In the genomic region with DNA sequence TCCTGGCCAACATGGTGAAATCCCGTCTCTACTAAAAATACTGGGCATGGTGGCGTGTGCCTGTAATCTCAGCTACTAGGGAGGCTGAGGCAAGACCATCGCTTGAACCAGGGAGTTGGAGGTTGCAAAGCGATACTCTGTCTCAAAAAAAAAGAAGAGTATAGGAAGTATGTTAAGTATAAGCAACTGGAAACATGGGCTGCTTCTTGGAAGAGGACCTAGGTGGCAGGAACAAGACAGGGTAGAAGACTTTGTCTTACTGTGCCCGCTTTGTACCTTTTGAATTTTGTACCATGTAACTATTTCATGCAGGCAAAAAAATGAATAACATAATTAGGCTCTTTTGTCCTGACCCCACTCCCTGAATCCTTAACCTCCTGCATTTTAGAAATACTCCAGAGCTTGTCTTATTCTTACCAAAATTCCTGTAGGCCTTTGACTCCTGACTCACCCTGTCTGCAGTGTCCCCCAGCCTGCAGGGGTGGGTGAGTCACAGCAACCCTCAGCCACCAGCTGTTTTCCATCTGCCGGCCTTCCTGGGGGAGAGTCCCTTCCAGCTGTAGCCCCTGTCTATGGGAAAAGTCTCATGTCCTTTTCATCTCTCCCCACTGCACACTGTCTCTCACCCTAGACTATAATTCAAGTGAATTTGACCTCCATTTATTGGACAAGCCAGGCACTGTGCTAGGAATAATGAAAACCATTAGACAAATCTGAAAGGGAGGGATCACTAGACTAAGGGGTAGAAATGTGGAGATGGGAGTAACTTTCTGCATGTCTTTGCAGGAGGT, we compare ENCODE assay signal across 8 cellular contexts. TPM values are rescaled to one million over a fixed set of nuclear protein-coding genes. Genes with fewer than 3 reads are reported as not detected.
DNase-seq lines count a peak whose midpoint lies in the region; ATAC-seq lines count a peak whose summit lies in the region.

No MANE protein-coding gene starts in this region.

- no peaks in the 10 kb centered on the region for H3K9me3 ChIP-seq in HAP-1

- no peaks in the 10 kb centered on the region for H3K27me3 ChIP-seq in HAP-1 (ENCODE audit: low read depth)

- ATAC-seq in GM19328 (IDR thresholded peaks at IDR 0.05; ENCODE audit: unreplicated experiment) (no peak), GM21529 (IDR thresholded peaks at IDR 0.05; ENCODE audit: unreplicated experiment) (no peak)

- H3K4me1 ChIP-seq in HAP-1, result no peaks in the 10 kb centered on the region

- H3K36me3 ChIP-seq in HAP-1 (replicated peaks), result no peaks in the 10 kb centered on the region

- H3K4me3 ChIP-seq in skeletal muscle cell (ENCODE audit: low read depth, low read length) (no peak overlapping the region), HAP-1 (no peak overlapping the region)

- in situ Hi-C loops in HAP-1 (cut with MboI; ENCODE audit: low sequenced_read_pairs), result no loop called here

- peak; percentile 71 for DNase-seq in GM04503 (ENCODE audit: low read depth)
- DNase-seq in RPMI7951 (ENCODE audit: low read depth), result peak; percentile 97
- peak; percentile 69 for DNase-seq in fibroblast of the conjunctiva (ENCODE audit: low read depth)
- peak; percentile 76 for DNase-seq in skeletal muscle cell (ENCODE audit: low read depth)
- DNase-seq in HAP-1 (ENCODE audit: low spot score in 2 of 2), result no peak
- DNase-seq in NCI-H2029 (lab: John Stamatoyannopoulos, UW), result no peak

RNA-seq across cellular contexts. Expression of a gene that starts 41.8 kb away (rescaled TPM):
- total RNA-seq in RPMI7951 (2014; rRNA removed; shearing (Covaris generic)), result 17.8 and 19.8 TPM in 2 replicates

RNA-seq across cellular contexts. Expression of a gene that starts 51.9 kb away (rescaled TPM):
- 260 and 282 TPM in 2 replicates for total RNA-seq in RPMI7951 (2014; rRNA removed; shearing (Covaris generic))

Comparison
In these comparisons a context has a peak if more than half of its experiments do, and no peak if none do; other contexts are left out.
1. DNase-seq: peak in GM04503 (single experiment), RPMI7951 (single experiment), fibroblast of the conjunctiva (single experiment) and skeletal muscle cell (single experiment); none in HAP-1 (0 of 2) and NCI-H2029 (single experiment).